In genomic region chr16:88651276-88651988, GRCh38 we compare ENCODE assay signal across 6 cellular contexts. TPM values are rescaled to one million over a fixed set of nuclear protein-coding genes. Genes with fewer than 3 reads are reported as not detected.
DNase-seq lines count a peak whose midpoint lies in the region; ATAC-seq and TF ChIP-seq lines count a peak whose summit lies in the region.

No MANE protein-coding gene starts in this region.

- H4K20me1 ChIP-seq in Karpas-422 (ENCODE audit: insufficient read depth, low read depth, low read length): peaks cover 31% of the 10 kb centered on the region

- peaks cover 5 to 10% of the 10 kb centered on the region in 2 donors for H3K36me3 Mint-ChIP-seq in activated naive CD4-positive, alpha-beta T cell treated with anti-CD3 and anti-CD28 coated beads, Interleukin-2, amount 50 U/mL, for 72 hours

- peak overlapping the region; percentile 94 for H3K27ac ChIP-seq in Karpas-422 (ENCODE audit: low read length)

- H3K4me2 ChIP-seq in Karpas-422 (ENCODE audit: low read depth, low read length, poor library complexity, severe bottlenecking): peak overlapping the region; percentile 97

- H3K27ac Mint-ChIP-seq in activated naive CD4-positive, alpha-beta T cell treated with anti-CD3 and anti-CD28 coated beads, Interleukin-2, amount 50 U/mL, for 72 hours: peak overlapping the region; percentile 90 to 94

- intact Hi-C loops in mucosa of descending colon (cut with DNase I, micrococcal nuclease): no loop called here

- no peak overlapping the region for H2AFZ ChIP-seq in Karpas-422 (ENCODE audit: low read length)

- H3K36me3 ChIP-seq in Karpas-422 (ENCODE audit: insufficient read depth, low read length) (no peaks in the 10 kb centered on the region; the same call in 1 of the 2 replicates), mucosa of descending colon (ENCODE audit: low read depth) (no peaks in the 10 kb centered on the region)

- H3K27me3 ChIP-seq in Karpas-422 (ENCODE audit: low read length): no peaks in the 10 kb centered on the region

- DNase-seq in Karpas-422 (peak; percentile 95), mucosa of descending colon (peak; percentile 59 to 92 (median 76)), MV-4-11 (lab: John Stamatoyannopoulos, UW) (no peak), NCI-H1092 treated with DMSO at 0.1 percent for 48 hours (lab: John Stamatoyannopoulos, UW) (no peak)
- peak; percentile 80 to 92 for DNase-seq in activated naive CD4-positive, alpha-beta T cell treated with anti-CD3 and anti-CD28 coated beads, Interleukin-2, amount 50 U/mL, for 72 hours (ENCODE audit: low spot score in 2 of 2)

- H3K4me1 ChIP-seq in Karpas-422 (ENCODE audit: low read length) (peaks cover 34% of the 10 kb centered on the region), mucosa of descending colon (ENCODE audit: low read depth) (peaks cover 9% of the 10 kb centered on the region)

- H3K9me2 ChIP-seq in Karpas-422 (replicated peaks; ENCODE audit: insufficient read depth, low read length): no peaks in the 10 kb centered on the region

- ATAC-seq in GM19463 (IDR thresholded peaks at IDR 0.05; ENCODE audit: unreplicated experiment): peak; percentile 77
- ATAC-seq in activated naive CD4-positive, alpha-beta T cell treated with anti-CD3 and anti-CD28 coated beads, Interleukin-2, amount 50 U/mL, for 72 hours: peak; percentile 90 to 94
- peak; percentile 59 for ATAC-seq in mucosa of descending colon

- peak overlapping the region; percentile 99 for H3K9ac ChIP-seq in Karpas-422 (ENCODE audit: low read length)

- peaks cover 18% of the 10 kb centered on the region for H3K79me2 ChIP-seq in Karpas-422 (ENCODE audit: low read length)

- H3K9me3 ChIP-seq in Karpas-422 (ENCODE audit: low read length) (no peaks in the 10 kb centered on the region), mucosa of descending colon (no peaks in the 10 kb centered on the region)

- H3K4me3 ChIP-seq in Karpas-422 (ENCODE audit: low read length) (peak overlapping the region; percentile 100), mucosa of descending colon (peak overlapping the region; percentile 45)

- TF ChIP-seq CTCF in mucosa of descending colon (IDR thresholded peaks at IDR 0.05): no peak

- no peaks in the 10 kb centered on the region for H3K9me3 Mint-ChIP-seq in activated naive CD4-positive, alpha-beta T cell treated with anti-CD3 and anti-CD28 coated beads, Interleukin-2, amount 50 U/mL, for 72 hours

RNA-seq across cellular contexts. Expression of gene CYBA, which starts 0.6 kb away (rescaled TPM):
- total RNA-seq in Karpas-422 (2014; rRNA removed; shearing (Covaris generic); ENCODE audit: low replicate concordance): 395 and 1,207 TPM in 2 replicates
- 100 to 1,000 TPM; 112 to 267 TPM for total RNA-seq in activated naive CD4-positive, alpha-beta T cell treated with anti-CD3 and anti-CD28 coated beads, Interleukin-2, amount 50 U/mL, for 72 hours
- 100 to 1,000 TPM; 150 to 316 (median 184) TPM for total RNA-seq in mucosa of descending colon

RNA-seq across cellular contexts. Expression of gene MVD, which starts 11.5 kb away (rescaled TPM):
- 35.0 and 82.2 TPM in 2 replicates for total RNA-seq in Karpas-422 (2014; rRNA removed; shearing (Covaris generic); ENCODE audit: low replicate concordance)
- total RNA-seq in activated naive CD4-positive, alpha-beta T cell treated with anti-CD3 and anti-CD28 coated beads, Interleukin-2, amount 50 U/mL, for 72 hours: 10 to 100 TPM; 91.6 to 96.1 TPM
- total RNA-seq in mucosa of descending colon: 10 to 100 TPM; 42.7 to 89.5 (median 72.5) TPM

RNA-seq across cellular contexts. Expression of gene IL17C, which starts 13.1 kb away (rescaled TPM):
- not detected in 2 replicates for total RNA-seq in Karpas-422 (2014; rRNA removed; shearing (Covaris generic); ENCODE audit: low replicate concordance)
- not detected for total RNA-seq in activated naive CD4-positive, alpha-beta T cell treated with anti-CD3 and anti-CD28 coated beads, Interleukin-2, amount 50 U/mL, for 72 hours
- total RNA-seq in mucosa of descending colon: not detected

RNA-seq across cellular contexts. Expression of gene SNAI3, which starts 34.9 kb away (rescaled TPM):
- 1.3 and 1.4 TPM in 2 replicates for total RNA-seq in Karpas-422 (2014; rRNA removed; shearing (Covaris generic); ENCODE audit: low replicate concordance)
- 1 to 10 TPM; 5.4 to 6.4 TPM for total RNA-seq in activated naive CD4-positive, alpha-beta T cell treated with anti-CD3 and anti-CD28 coated beads, Interleukin-2, amount 50 U/mL, for 72 hours
- under 1 TPM; 0.28 to 0.82 (median 0.55) TPM for total RNA-seq in mucosa of descending colon

RNA-seq across cellular contexts. Expression of gene RNF166, which starts 54.8 kb away (rescaled TPM):
- total RNA-seq in Karpas-422 (2014; rRNA removed; shearing (Covaris generic); ENCODE audit: low replicate concordance): 16.9 and 27.1 TPM in 2 replicates
- 10 to 100 TPM; 47.5 to 82.5 TPM for total RNA-seq in activated naive CD4-positive, alpha-beta T cell treated with anti-CD3 and anti-CD28 coated beads, Interleukin-2, amount 50 U/mL, for 72 hours
- 10 to 100 TPM in 2 of 3 donors, 1 to 10 TPM in 1; 9.5 to 22.8 (median 15.1) TPM for total RNA-seq in mucosa of descending colon

Comparison
In these comparisons a context has a peak if more than half of its experiments do, and no peak if none do; other contexts are left out.
1. DNase-seq: peak in Karpas-422 (single experiment), activated naive CD4-positive, alpha-beta T cell treated with anti-CD3 and anti-CD28 coated beads, Interleukin-2, amount 50 U/mL, for 72 hours (2 of 2) and mucosa of descending colon (3 of 3); none in MV-4-11 (single experiment) and NCI-H1092 treated with DMSO at 0.1 percent for 48 hours (single experiment).
2. Peak in every context shown above with its lines, with median percentiles within 50 percentile points of each other: ATAC-seq.